ENCODE assay signal across 22 cellular contexts in the genomic region with DNA sequence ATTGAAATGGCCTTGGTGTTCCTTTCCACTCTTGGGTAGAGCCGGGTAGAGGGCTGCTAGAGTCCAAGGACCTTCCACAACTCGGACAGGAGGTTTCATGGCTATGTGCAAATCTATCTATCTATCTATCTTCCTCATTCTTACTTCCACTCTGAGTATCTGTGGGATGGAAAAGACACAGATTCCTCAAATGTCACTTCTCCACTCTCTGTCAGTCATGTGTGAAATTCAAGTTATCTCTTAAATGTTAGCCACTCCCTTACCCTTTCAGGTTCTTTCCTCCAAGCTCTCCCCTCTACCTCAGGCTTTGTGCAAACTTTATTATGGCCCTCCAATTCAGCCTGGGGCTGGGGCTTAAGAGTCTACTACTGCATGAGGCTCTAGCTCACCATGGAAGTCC.
"Had no signal": no experiment of that assay in that cellular context is flagged by ENCODE, and none has a peak within 500 bp of the region (broad histone marks: within the 10 kb centered on the region; RNA-seq: fewer than 3 reads in every experiment).

No MANE protein-coding gene starts in this region.

- H3K36me3 ChIP-seq: colonic mucosa, neural progenitor cell, ovary, tibial artery, upper lobe of right lung had no signal

- FAIRE-seq: endothelial cell of umbilical vein, keratinocyte, small intestine had no signal

- H3K27ac ChIP-seq: colonic mucosa, foreskin keratinocyte, neural progenitor cell, ovary, tibial artery, upper lobe of right lung had no signal

- H3K4me3 ChIP-seq: colonic mucosa, lung, neural progenitor cell, ovary, tibial artery, upper lobe of right lung had no signal

- H3K9me3 ChIP-seq: colonic mucosa, ovary, tibial artery, upper lobe of right lung had no signal

- ATAC-seq: foreskin keratinocyte; left cardiac atrium; left ventricle myocardium superior; natural killer cell treated with Interleukin-12 subunit alpha and Interleukin-12 subunit beta and Interleukin-15 and Interleukin-18, amount 100 ng/mL, for 72 hours; upper lobe of right lung had no signal

- H3K4me1 ChIP-seq: colonic mucosa, foreskin keratinocyte, neural progenitor cell, tibial artery, upper lobe of right lung had no signal

- DNase-seq: colonic mucosa; effector CD4-positive, alpha-beta T cell; endodermal cell; erythroblast; foreskin keratinocyte; immature natural killer cell; left cardiac atrium; left ventricle myocardium superior; mesenchymal stem cell; midbrain; nucleus accumbens; ovary; right cardiac atrium; small intestine; stimulated activated CD4-positive, alpha-beta T cell treated with anti-CD3 and anti-CD28 coated beads, Interleukin-12 subunit alpha, Interleukin-12 subunit beta, amount 100 ng/mL, for 4 hours; tibial artery; upper lobe of right lung had no signal

- H3K27me3 ChIP-seq: colonic mucosa, foreskin keratinocyte, neural progenitor cell, ovary, tibial artery, upper lobe of right lung had no signal

- H3K4me2 ChIP-seq: neural progenitor cell had no signal

- H3K9ac ChIP-seq: neural progenitor cell had no signal
